In genomic region chr2:104844813-104845551, GRCh38 we compare ENCODE assay signal across 10 cellular contexts. TPM values are rescaled to one million over a fixed set of nuclear protein-coding genes. Genes with fewer than 3 reads are reported as not detected.
DNase-seq lines count a peak whose midpoint lies in the region; ATAC-seq, FAIRE-seq and TF ChIP-seq lines count a peak whose summit lies in the region.
"Had no signal": no experiment of that assay in that cellular context is flagged by ENCODE, and none has a peak within 500 bp of the region (broad histone marks: within the 10 kb centered on the region; RNA-seq: fewer than 3 reads in every experiment).

No MANE protein-coding gene starts in this region.

- no peak overlapping the region for H2AFZ ChIP-seq in K562 (ENCODE audit: low read depth, low read length)

- H3K9me3 Mint-ChIP-seq in mesothelial cell of epicardium = no peaks in the 10 kb centered on the region

- no TSS peak for BruUV-seq in K562 (replicated peaks; lab: Mats Ljungman, UMichigan)

- H3K4me1 ChIP-seq in K562 (replicated peaks in 1 of 2; ENCODE audit: control insufficient read depth in 2 of 2, insufficient read depth in 2 of 2, low read length in 2 of 2) = peaks cover 0 to 21% of the 10 kb centered on the region in 2 experiments; a peak in 1 of 5 replicates

- intact Hi-C loops in K562 (cut with micrococcal nuclease) = no loop called here

- TF ChIP-seq RAD21 in K562 (CRISPR knock-in tag; conservative IDR thresholded peaks at IDR 0.05 in 1 of 2, IDR thresholded peaks at IDR 0.05 in 1 of 2) = no peak

- no peak overlapping the region for H3K27ac Mint-ChIP-seq in mesothelial cell of epicardium

- no peak overlapping the region for H3K27ac ChIP-seq in K562 (ENCODE audit: extremely low read depth, low read depth, low read length)
- H3K27ac ChIP-seq: tibial artery had no signal

- peaks cover 95% of the 10 kb centered on the region for H3K27me3 Mint-ChIP-seq in mesothelial cell of epicardium (ENCODE audit: low read depth)

- DNase-seq in AG08396 (ENCODE audit: low spot score) (peak; percentile 12), GM20000 (ENCODE audit: low spot score) (peak; percentile 43), K562 (ENCODE audit: extremely low read depth in 1 of 4, low spot score in 3 of 4) (peak in 1 of 4 experiments; percentile 3), mesothelial cell of epicardium (ENCODE audit: low spot score in 2 of 2, unreplicated experiment in 2 of 2) (no peak), DMS79 (lab: John Stamatoyannopoulos, UW) (no peak), COLO829 (ENCODE audit: low spot score) (no peak), ureter (ENCODE audit: low spot score) (no peak)
- DNase-seq: MG63, tibial artery had no signal

- CTCF ChIA-PET in K562 (lab: Yijun Ruan, JAX; ENCODE audit: low intra/inter-chr PET ratio) = no interaction called here

- H3K9me1 ChIP-seq in K562 (ENCODE audit: control insufficient read depth, insufficient read depth, low read length) = no peaks in the 10 kb centered on the region

- POLR2A ChIA-PET in K562 (lab: Yijun Ruan, JAX) = no interaction called here

- in situ Hi-C loops in K562 (cut with MboI) = no loop called here

- TF ChIP-seq CTCF in GM20000 (IDR thresholded peaks at IDR 0.05; ENCODE audit: extremely low read depth, missing control alignments) (no peak), K562 (IDR thresholded peaks at IDR 0.05 in 2 of 3, conservative IDR thresholded peaks at IDR 0.05 in 1 of 3; ENCODE audit: insufficient read depth in 2 of 3, low read depth in 1 of 3, low read length in 3 of 3) (no peak), mesothelial cell of epicardium (IDR thresholded peaks at IDR 0.05; ENCODE audit: unreplicated experiment) (no peak)

- H3K4me2 ChIP-seq in K562 (ENCODE audit: insufficient read depth, low read length) = no peak overlapping the region

- no peaks in the 10 kb centered on the region for H3K36me3 Mint-ChIP-seq in mesothelial cell of epicardium

- no peaks in the 10 kb centered on the region for H3K9me3 ChIP-seq in K562 (replicated peaks; ENCODE audit: control insufficient read depth, insufficient read depth, low read depth, low read length)
- H3K9me3 ChIP-seq: MG63, tibial artery had no signal

- H3K79me2 ChIP-seq in K562 (ENCODE audit: control insufficient read depth, insufficient read depth, low read length) = no peaks in the 10 kb centered on the region

- no peak for TF ChIP-seq EP300 in K562 (IDR thresholded peaks at IDR 0.05; ENCODE audit: low read length)

- peaks cover 9% of the 10 kb centered on the region for H3K4me1 Mint-ChIP-seq in mesothelial cell of epicardium

- peaks cover 0 to 31% of the 10 kb centered on the region in 2 experiments; a peak in 3 of 5 replicates for H3K27me3 ChIP-seq in K562 (ENCODE audit: control insufficient read depth in 2 of 2, insufficient read depth in 2 of 2, low read length in 2 of 2)

- H3K4me3 ChIP-seq in K562 = no peak overlapping the region
- H3K4me3 ChIP-seq: MG63, tibial artery had no signal

- peak overlapping the region; percentile 0 for H3K4me3 Mint-ChIP-seq in mesothelial cell of epicardium

- TF ChIP-seq POLR2A in K562 (conservative IDR thresholded peaks at IDR 0.05) = no peak

- no peak for FAIRE-seq in K562 (lab: Jason Lieb, UNC)

- no peak overlapping the region for H3K9ac ChIP-seq in K562 (ENCODE audit: insufficient read depth in 1 of 2, low read depth in 2 of 2, low read length in 2 of 2)

- no peaks in the 10 kb centered on the region for H3K36me3 ChIP-seq in K562 (ENCODE audit: control insufficient read depth, insufficient read depth, low read length)
- H3K36me3 ChIP-seq: MG63, tibial artery had no signal

- WGBS in K562 (ENCODE audit: insufficient coverage, low coverage, missing lambda C conversion rate) = 11% methylated on average over 42 of the region's 55 CpGs

- ATAC-seq in K562 (no peak), GM18909 (IDR thresholded peaks at IDR 0.05; ENCODE audit: poor library complexity, unreplicated experiment) (no peak)

- no peaks in the 10 kb centered on the region for H4K20me1 ChIP-seq in K562 (replicated peaks; ENCODE audit: control insufficient read depth, insufficient read depth, low read length)

TF ChIP-seq in K562, 482 proteins besides CTCF, POLR2A, EP300 and RAD21:
- TF ChIP-seq ILF3 (IDR thresholded peaks at IDR 0.05; ENCODE audit: borderline replicate concordance) (no peak), NFE2 (IDR thresholded peaks at IDR 0.05; ENCODE audit: low read depth) (peak; percentile 52), C11orf30 (IDR thresholded peaks at IDR 0.05; ENCODE audit: low read depth) (peak; percentile 30; the same call in 1 of the 2 replicates), ZNF316 (IDR thresholded peaks at IDR 0.05) (peak; percentile 43; the same call in 1 of the 2 replicates), MAFG (tag; conservative IDR thresholded peaks at IDR 0.05) (peak; percentile 60), MYC (IDR thresholded peaks at IDR 0.05; ENCODE audit: low read depth, low read length) (no peak), MYC (CRISPR knock-in tag; IDR thresholded peaks at IDR 0.05; ENCODE audit: borderline replicate concordance, low read depth) (no peak)

RNA-seq across cellular contexts. Expression of gene POU3F3, which starts 8.9 kb away (rescaled TPM):
- not detected in 2 replicates for total RNA-seq in K562 (2011; cell fraction: chromatin; rRNA removed; ENCODE audit: low replicate concordance)
- total RNA-seq in K562 (2011; cell fraction: nucleolus; rRNA removed) = not detected in 2 replicates
- total RNA-seq in K562 (2011; cell fraction: nucleoplasm; rRNA removed) = not detected in 2 replicates
- not detected in 2 replicates for total RNA-seq in K562 (2014; rRNA removed)
- not detected in 2 replicates for total RNA-seq in K562 (2014; rRNA removed; fragmentation: Illumina TruSeq; extraction: Trizol)
- total RNA-seq in K562 (2015; rRNA removed; fragmentation: Illumina TruSeq; extraction: Trizol) = not detected in 2 replicates
- total RNA-seq in K562 (2021) = not detected in 2 replicates
- not detected in 2 replicates for polyA plus RNA-seq in K562 (2011; rRNA removed)
- polyA plus RNA-seq in K562 (2011; cell fraction: cytosol; rRNA removed) = not detected in 2 replicates
- not detected in 2 replicates for polyA plus RNA-seq in K562 (2011; cell fraction: nucleus; rRNA removed)
- not detected in 2 replicates for polyA plus RNA-seq in K562 (2012)
- polyA plus RNA-seq in K562 (2014; fragmentation: Illumina TruSeq; extraction: Trizol) = not detected in 2 replicates
- not detected for polyA plus RNA-seq in K562 (2014; fragmentation: Nextera tagmentation; extraction: Ambion mirVana)
- polyA plus RNA-seq in K562 (2014; rRNA removed) = not detected in 2 replicates
- not detected in 2 replicates for polyA minus RNA-seq in K562 (2011; rRNA and poly(A)+ RNA removed)
- polyA minus RNA-seq in K562 (2011; cell fraction: cytosol; rRNA and poly(A)+ RNA removed) = not detected in 2 replicates
- not detected in 2 replicates for polyA minus RNA-seq in K562 (2011; cell fraction: nucleus; rRNA and poly(A)+ RNA removed)
- total RNA-seq in mesothelial cell of epicardium = not detected in 3 replicates
- total RNA-seq in ureter = not detected

Comparison
In these comparisons a context has a peak if more than half of its experiments do, and no peak if none do; other contexts are left out.
1. DNase-seq: peak in AG08396 (single experiment) and GM20000 (single experiment); none in mesothelial cell of epicardium (0 of 2), DMS79 (single experiment), COLO829 (single experiment) and ureter (single experiment).